8 cellular contexts compared by ENCODE assay signal in the genomic region with DNA sequence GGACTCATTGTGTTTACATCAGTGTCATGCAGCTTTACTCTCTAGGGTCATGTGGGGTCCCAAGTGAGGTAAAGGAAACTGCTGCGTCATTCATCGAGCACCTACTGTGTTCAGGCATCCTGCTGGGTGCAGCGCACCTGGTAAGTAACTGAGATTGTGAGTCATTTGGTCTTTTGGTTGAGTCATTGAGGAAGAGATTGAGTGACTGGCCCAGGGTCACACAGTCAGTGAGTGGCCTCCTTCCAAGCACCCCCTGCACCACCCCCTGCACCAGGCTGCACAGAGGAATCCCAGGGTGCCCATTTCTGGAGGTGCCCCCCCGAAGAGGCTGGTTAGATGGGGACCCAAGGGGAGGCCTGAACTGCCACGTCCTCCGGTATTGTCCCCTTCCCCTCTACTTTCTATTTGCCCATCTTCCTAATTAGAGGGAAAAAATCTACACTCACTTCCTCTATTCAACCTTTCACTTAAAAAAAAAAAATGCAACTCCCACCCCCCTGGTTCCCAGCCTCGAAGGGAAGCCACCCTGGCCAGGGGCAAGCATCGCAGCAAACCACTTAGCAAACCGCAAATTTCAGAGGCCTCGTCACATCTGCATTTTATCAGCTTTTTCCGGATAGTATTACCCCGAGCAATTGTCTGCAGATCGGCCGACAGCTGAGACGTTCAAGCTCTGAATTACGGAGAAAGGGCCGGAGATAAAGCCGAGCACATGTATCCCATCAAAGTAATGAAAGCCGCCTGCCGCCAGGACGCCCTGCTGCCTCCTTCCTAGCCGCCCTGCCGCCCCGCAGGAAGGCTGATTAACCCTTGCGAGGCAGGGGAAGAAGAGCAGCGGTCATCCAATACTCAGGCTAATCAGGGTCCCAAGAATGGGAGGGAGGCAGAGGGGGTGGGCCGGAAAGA.
DNase-seq lines count a peak whose midpoint lies in the region; ATAC-seq and TF ChIP-seq lines count a peak whose summit lies in the region.

No MANE protein-coding gene starts in this region.

- H2BK120ac ChIP-seq in IMR-90 (ENCODE audit: low read depth, low read length), result no peak overlapping the region

- H3K4me2 ChIP-seq in IMR-90 (ENCODE audit: low read depth, low read length), result no peak overlapping the region

- no peaks in the 10 kb centered on the region for H3K9me3 ChIP-seq in IMR-90 (ENCODE audit: control insufficient read depth, insufficient read depth, low read length)

- no peak overlapping the region for H2AK5ac ChIP-seq in IMR-90 (ENCODE audit: low read depth, low read length)

- POLR2A ChIA-PET in IMR-90 (lab: Charles Lee; ENCODE audit: unreplicated experiment), result no interaction called here

- no peak overlapping the region for H4K91ac ChIP-seq in IMR-90 (ENCODE audit: insufficient read depth, low read depth, low read length)

- H3K4me3 ChIP-seq in IMR-90 (ENCODE audit: insufficient read depth, low read depth, low read length) (no peak overlapping the region), skeletal muscle cell (ENCODE audit: low read depth, low read length) (no peak overlapping the region)

- no peak overlapping the region for H3K4ac ChIP-seq in IMR-90 (ENCODE audit: low read depth, low read length)

- 6% methylated on average over 8 of the region's 27 CpGs; no CpG with 5 or more reads in 1 of the 2 experiments for WGBS in IMR-90 (ENCODE audit: extremely low coverage in 2 of 2, insufficient read length in 1 of 2), 2 experiments

- H2AFZ ChIP-seq in IMR-90 (replicated peaks; ENCODE audit: low read length, poor library complexity), result peak overlapping the region; percentile 55

- H3K27ac ChIP-seq in IMR-90 (ENCODE audit: insufficient read depth, low read length), result no peak overlapping the region

- H3K18ac ChIP-seq in IMR-90 (ENCODE audit: low read depth, low read length), result no peak overlapping the region

- in situ Hi-C loops in IMR-90 (cut with MboI; ENCODE audit: low sequenced_read_pairs), result no loop called here

- H3K79me1 ChIP-seq in IMR-90 (ENCODE audit: low read depth in 1 of 2, low read length in 2 of 2), result no peaks in the 10 kb centered on the region

- no peak overlapping the region for H3K14ac ChIP-seq in IMR-90 (replicated peaks; ENCODE audit: low read depth, low read length)

- no peak overlapping the region for H3K23ac ChIP-seq in IMR-90 (ENCODE audit: low read depth, low read length)

- H3K4me1 ChIP-seq in IMR-90 (ENCODE audit: control insufficient read depth, insufficient read depth, low read length), result no peaks in the 10 kb centered on the region

- no peak for TF ChIP-seq RAD21 in IMR-90 (IDR thresholded peaks at IDR 0.05; ENCODE audit: low read length)

- no peaks in the 10 kb centered on the region for H4K20me1 ChIP-seq in IMR-90 (ENCODE audit: insufficient read depth, low read length)

- peaks cover 7% of the 10 kb centered on the region; the same call in 1 of the 2 replicates for H3K27me3 ChIP-seq in IMR-90 (ENCODE audit: control insufficient read depth, insufficient read depth, low read length)

- H2BK20ac ChIP-seq in IMR-90 (ENCODE audit: low read depth, low read length), result no peak overlapping the region

- BruUV-seq in IMR-90 (replicated peaks; lab: Mats Ljungman, UMichigan), result no TSS peak

- TF ChIP-seq POLR2A in IMR-90 (IDR thresholded peaks at IDR 0.05; ENCODE audit: low read depth, low read length), result no peak

- H2BK5ac ChIP-seq in IMR-90 (ENCODE audit: low read depth, low read length, poor library complexity, severe bottlenecking), result no peak overlapping the region

- no peak overlapping the region for H3K56ac ChIP-seq in IMR-90 (ENCODE audit: extremely low read depth, insufficient read depth, low read length)

- H4K5ac ChIP-seq in IMR-90 (ENCODE audit: low read depth, low read length), result no peak overlapping the region

- TF ChIP-seq CTCF in IMR-90 (conservative IDR thresholded peaks at IDR 0.05; ENCODE audit: low read depth, low read length), result no peak

- H4K8ac ChIP-seq in IMR-90 (ENCODE audit: low read depth in 2 of 2, low read length in 2 of 2), result no peak overlapping the region

- ATAC-seq in GM18499 (IDR thresholded peaks at IDR 0.05; ENCODE audit: insufficient read depth, unreplicated experiment) (peak; percentile 95), GM21723 (IDR thresholded peaks at IDR 0.05; ENCODE audit: unreplicated experiment) (peak; percentile 85), IMR-90 (ENCODE audit: low read depth) (peak; percentile 60), left colon (no peak)

- no peaks in the 10 kb centered on the region for H3K9me1 ChIP-seq in IMR-90 (ENCODE audit: insufficient read depth, low read length)

- CTCF ChIA-PET in IMR-90 (lab: Yijun Ruan, JAX), result no interaction called here

- intact Hi-C loops in IMR-90 (cut with micrococcal nuclease), result no loop called here
- intact Hi-C loops in left colon (cut with DNase I, micrococcal nuclease), result no loop called here

- dilution Hi-C loops in IMR-90 (cut with HindIII; ENCODE audit: low sequenced_read_pairs, unreplicated experiment), result no loop called here

- no peak overlapping the region for H3K9ac ChIP-seq in IMR-90 (ENCODE audit: low read depth, low read length)

- DNase-seq in IMR-90 (peak; percentile 59), astrocyte of the hippocampus (ENCODE audit: low read depth, low spot score) (peak; percentile 5), skeletal muscle cell (ENCODE audit: low read depth) (peak; percentile 5), HCEC 1CT (no peak), left colon (no peak), hippocampal formation (lab: John Stamatoyannopoulos, UW) (no peak)

- no peak overlapping the region for H2BK15ac ChIP-seq in IMR-90 (ENCODE audit: low read depth, low read length)

- no peaks in the 10 kb centered on the region for H3K36me3 ChIP-seq in IMR-90 (ENCODE audit: control insufficient read depth, insufficient read depth, low read length)

- no peak overlapping the region for H2AK9ac ChIP-seq in IMR-90 (replicated peaks; ENCODE audit: low read depth, low read length, poor library complexity)

TF ChIP-seq in IMR-90, 13 proteins besides CTCF, POLR2A, EP300 and RAD21:
- peak; percentile 26; the same call in 1 of the 2 replicates for TF ChIP-seq NFE2L2 (IDR thresholded peaks at IDR 0.05; ENCODE audit: low read depth, low read length)
- TF ChIP-seq, protein P1, sequence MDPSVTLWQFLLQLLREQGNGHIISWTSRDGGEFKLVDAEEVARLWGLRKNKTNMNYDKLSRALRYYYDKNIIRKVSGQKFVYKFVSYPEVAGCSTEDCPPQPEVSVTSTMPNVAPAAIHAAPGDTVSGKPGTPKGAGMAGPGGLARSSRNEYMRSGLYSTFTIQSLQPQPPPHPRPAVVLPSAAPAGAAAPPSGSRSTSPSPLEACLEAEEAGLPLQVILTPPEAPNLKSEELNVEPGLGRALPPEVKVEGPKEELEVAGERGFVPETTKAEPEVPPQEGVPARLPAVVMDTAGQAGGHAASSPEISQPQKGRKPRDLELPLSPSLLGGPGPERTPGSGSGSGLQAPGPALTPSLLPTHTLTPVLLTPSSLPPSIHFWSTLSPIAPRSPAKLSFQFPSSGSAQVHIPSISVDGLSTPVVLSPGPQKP (IDR thresholded peaks at IDR 0.05; ENCODE audit: borderline replicate concordance, low read depth, low read length), result no peak
TF ChIP-seq in IMR-90: peak in this region for 1.

Comparison
In these comparisons a context has a peak if more than half of its experiments do, and no peak if none do; other contexts are left out.
1. DNase-seq: peak in IMR-90 (single experiment), astrocyte of the hippocampus (single experiment) and skeletal muscle cell (single experiment); none in HCEC 1CT (single experiment), left colon (0 of 2) and hippocampal formation (0 of 2).